In the genomic region with DNA sequence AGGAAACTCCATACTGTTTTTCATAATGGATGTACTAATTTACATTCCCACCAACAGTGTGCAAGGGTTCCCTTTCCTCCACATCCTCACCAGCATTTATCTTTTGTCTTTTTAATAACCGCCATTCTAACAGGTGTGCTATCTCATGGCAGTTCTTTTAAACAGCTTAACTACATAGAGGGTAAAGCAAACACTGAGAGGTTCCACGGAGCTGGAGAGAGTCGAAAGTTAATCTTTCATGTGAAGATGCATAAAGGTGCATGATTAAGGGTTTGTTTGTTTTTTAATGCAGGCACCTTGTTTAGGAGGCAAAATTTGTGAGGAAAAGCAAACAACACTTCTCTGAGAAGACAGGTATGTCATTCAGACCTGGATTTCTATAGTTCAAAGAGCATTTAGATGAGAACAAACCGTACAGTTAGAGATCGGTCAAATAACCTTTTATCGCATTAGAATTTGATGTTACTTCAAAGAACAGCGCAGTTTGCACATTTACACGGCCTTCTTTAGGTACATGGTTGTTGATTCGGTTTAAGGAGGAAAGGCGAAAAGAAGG, we compare ENCODE assay signal across 1 cellular context.
TF ChIP-seq lines count a peak whose summit lies in the region.

No MANE protein-coding gene starts in this region.

TF ChIP-seq in HepG2, 621 proteins besides CTCF, POLR2A, EP300 and RAD21 (continued from another document and continues in another):
- TF ChIP-seq, protein P1, sequence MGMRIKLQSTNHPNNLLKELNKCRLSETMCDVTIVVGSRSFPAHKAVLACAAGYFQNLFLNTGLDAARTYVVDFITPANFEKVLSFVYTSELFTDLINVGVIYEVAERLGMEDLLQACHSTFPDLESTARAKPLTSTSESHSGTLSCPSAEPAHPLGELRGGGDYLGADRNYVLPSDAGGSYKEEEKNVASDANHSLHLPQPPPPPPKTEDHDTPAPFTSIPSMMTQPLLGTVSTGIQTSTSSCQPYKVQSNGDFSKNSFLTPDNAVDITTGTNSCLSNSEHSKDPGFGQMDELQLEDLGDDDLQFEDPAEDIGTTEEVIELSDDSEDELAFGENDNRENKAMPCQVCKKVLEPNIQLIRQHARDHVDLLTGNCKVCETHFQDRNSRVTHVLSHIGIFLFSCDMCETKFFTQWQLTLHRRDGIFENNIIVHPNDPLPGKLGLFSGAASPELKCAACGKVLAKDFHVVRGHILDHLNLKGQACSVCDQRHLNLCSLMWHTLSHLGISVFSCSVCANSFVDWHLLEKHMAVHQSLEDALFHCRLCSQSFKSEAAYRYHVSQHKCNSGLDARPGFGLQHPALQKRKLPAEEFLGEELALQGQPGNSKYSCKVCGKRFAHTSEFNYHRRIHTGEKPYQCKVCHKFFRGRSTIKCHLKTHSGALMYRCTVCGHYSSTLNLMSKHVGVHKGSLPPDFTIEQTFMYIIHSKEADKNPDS (CRISPR knock-in tag; IDR thresholded peaks at IDR 0.05), result no peak
- TF ChIP-seq NCOA2 (CRISPR knock-in tag; IDR thresholded peaks at IDR 0.05), result peak; percentile 17; the same call in 1 of the 2 replicates
- 0 out of 2 replicates have a peak, but pooled peaks have one; percentile 21 for TF ChIP-seq PPARG (CRISPR knock-in tag; conservative IDR thresholded peaks at IDR 0.05)
- TF ChIP-seq ZNF646 (CRISPR knock-in tag; IDR thresholded peaks at IDR 0.05), result no peak
- no peak for TF ChIP-seq TFE3 (CRISPR knock-in tag; IDR thresholded peaks at IDR 0.05)
- TF ChIP-seq ZEB1 (IDR thresholded peaks at IDR 0.05; ENCODE audit: insufficient replicate concordance, low read depth), result peak; percentile 92
- peak; percentile 68; the same call in 1 of the 2 replicates for TF ChIP-seq AHDC1 (CRISPR knock-in tag; IDR thresholded peaks at IDR 0.05; ENCODE audit: borderline replicate concordance)
- no peak for TF ChIP-seq ZNF142 (CRISPR knock-in tag; IDR thresholded peaks at IDR 0.05)
- TF ChIP-seq ZC3H13 (CRISPR knock-in tag; IDR thresholded peaks at IDR 0.05), result no peak
- no peak for TF ChIP-seq ZSCAN12 (CRISPR knock-in tag; IDR thresholded peaks at IDR 0.05)
- TF ChIP-seq ZNF619 (CRISPR knock-in tag; IDR thresholded peaks at IDR 0.05), result no peak
- TF ChIP-seq ZBTB21 (CRISPR knock-in tag; IDR thresholded peaks at IDR 0.05), result no peak
- no peak for TF ChIP-seq FOXA1 (IDR thresholded peaks at IDR 0.05)
- 0 out of 2 replicates have a peak, but pooled peaks have one; percentile 10 for TF ChIP-seq FOXA1 (CRISPR knock-in tag; IDR thresholded peaks at IDR 0.05)
- TF ChIP-seq CCAR2 (optimal IDR thresholded peaks at IDR 0.05; ENCODE audit: low read depth, low read length), result no peak
- no peak for TF ChIP-seq ELF3 (CRISPR knock-in tag; IDR thresholded peaks at IDR 0.05)
- TF ChIP-seq DMAP1 (CRISPR knock-in tag; IDR thresholded peaks at IDR 0.05), result no peak
- TF ChIP-seq, protein P2, sequence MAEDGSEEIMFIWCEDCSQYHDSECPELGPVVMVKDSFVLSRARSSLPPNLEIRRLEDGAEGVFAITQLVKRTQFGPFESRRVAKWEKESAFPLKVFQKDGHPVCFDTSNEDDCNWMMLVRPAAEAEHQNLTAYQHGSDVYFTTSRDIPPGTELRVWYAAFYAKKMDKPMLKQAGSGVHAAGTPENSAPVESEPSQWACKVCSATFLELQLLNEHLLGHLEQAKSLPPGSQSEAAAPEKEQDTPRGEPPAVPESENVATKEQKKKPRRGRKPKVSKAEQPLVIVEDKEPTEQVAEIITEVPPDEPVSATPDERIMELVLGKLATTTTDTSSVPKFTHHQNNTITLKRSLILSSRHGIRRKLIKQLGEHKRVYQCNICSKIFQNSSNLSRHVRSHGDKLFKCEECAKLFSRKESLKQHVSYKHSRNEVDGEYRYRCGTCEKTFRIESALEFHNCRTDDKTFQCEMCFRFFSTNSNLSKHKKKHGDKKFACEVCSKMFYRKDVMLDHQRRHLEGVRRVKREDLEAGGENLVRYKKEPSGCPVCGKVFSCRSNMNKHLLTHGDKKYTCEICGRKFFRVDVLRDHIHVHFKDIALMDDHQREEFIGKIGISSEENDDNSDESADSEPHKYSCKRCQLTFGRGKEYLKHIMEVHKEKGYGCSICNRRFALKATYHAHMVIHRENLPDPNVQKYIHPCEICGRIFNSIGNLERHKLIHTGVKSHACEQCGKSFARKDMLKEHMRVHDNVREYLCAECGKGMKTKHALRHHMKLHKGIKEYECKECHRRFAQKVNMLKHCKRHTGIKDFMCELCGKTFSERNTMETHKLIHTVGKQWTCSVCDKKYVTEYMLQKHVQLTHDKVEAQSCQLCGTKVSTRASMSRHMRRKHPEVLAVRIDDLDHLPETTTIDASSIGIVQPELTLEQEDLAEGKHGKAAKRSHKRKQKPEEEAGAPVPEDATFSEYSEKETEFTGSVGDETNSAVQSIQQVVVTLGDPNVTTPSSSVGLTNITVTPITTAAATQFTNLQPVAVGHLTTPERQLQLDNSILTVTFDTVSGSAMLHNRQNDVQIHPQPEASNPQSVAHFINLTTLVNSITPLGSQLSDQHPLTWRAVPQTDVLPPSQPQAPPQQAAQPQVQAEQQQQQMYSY (CRISPR knock-in tag; IDR thresholded peaks at IDR 0.05), result no peak
- TF ChIP-seq FOXJ3 (CRISPR knock-in tag; IDR thresholded peaks at IDR 0.05; ENCODE audit: borderline replicate concordance), result no peak
- peak; percentile 51; the same call in 1 of the 2 replicates for TF ChIP-seq PITX1 (CRISPR knock-in tag; IDR thresholded peaks at IDR 0.05)
- no peak for TF ChIP-seq ZFP37 (CRISPR knock-in tag; IDR thresholded peaks at IDR 0.05; ENCODE audit: borderline replicate concordance)
- no peak for TF ChIP-seq ZNF788 (CRISPR knock-in tag; IDR thresholded peaks at IDR 0.05; ENCODE audit: borderline replicate concordance)
- no peak for TF ChIP-seq ZNF598 (CRISPR knock-in tag; IDR thresholded peaks at IDR 0.05; ENCODE audit: borderline replicate concordance)
